ENCODE assay signal across 11 cellular contexts in genomic region chr5:143564417-143564816, GRCh38.
A peak's percentile ranks its signal among the peaks of the same experiment; 100 is the strongest.
DNase-seq lines count a peak whose midpoint lies in the region; ATAC-seq, FAIRE-seq and TF ChIP-seq lines count a peak whose summit lies in the region.
"Had no signal": no experiment of that assay in that cellular context is flagged by ENCODE, and none has a peak within 500 bp of the region (broad histone marks: within the 10 kb centered on the region; RNA-seq: fewer than 3 reads in every experiment).

No MANE protein-coding gene starts in this region.

- H3K9ac ChIP-seq in Karpas-422 (ENCODE audit: low read length) = peak overlapping the region; percentile 41; the same call in 1 of the 2 replicates
- H3K9ac ChIP-seq: KMS-11 had no signal

- no peak for TF ChIP-seq CTCF in GM10266 (IDR thresholded peaks at IDR 0.05; ENCODE audit: control insufficient read depth, insufficient read depth, low read depth, missing control alignments)
- no peak for TF ChIP-seq CTCF in D721Med (IDR thresholded peaks at IDR 0.05; ENCODE audit: insufficient read depth, missing control alignments)

- no peaks in the 10 kb centered on the region for H4K20me1 ChIP-seq in Karpas-422 (ENCODE audit: insufficient read depth, low read depth, low read length)

- no peaks in the 10 kb centered on the region for H3K27me3 ChIP-seq in Karpas-422 (ENCODE audit: low read length)

- no peak for FAIRE-seq in D721Med (lab: Jason Lieb, UNC)
- FAIRE-seq: endothelial cell of umbilical vein had no signal

- no peaks in the 10 kb centered on the region for H3K36me3 ChIP-seq in Karpas-422 (ENCODE audit: insufficient read depth, low read length)

- no peaks in the 10 kb centered on the region for H3K9me3 ChIP-seq in Karpas-422 (ENCODE audit: low read length)

- peak overlapping the region; percentile 95 for H3K27ac ChIP-seq in Karpas-422 (ENCODE audit: low read length)
- H3K27ac ChIP-seq: KMS-11 had no signal

- H3K4me3 ChIP-seq in Karpas-422 (ENCODE audit: low read length) = peak overlapping the region; percentile 31

- peak overlapping the region; percentile 67 for H3K4me2 ChIP-seq in Karpas-422 (ENCODE audit: low read depth, low read length, poor library complexity, severe bottlenecking)
- H3K4me2 ChIP-seq: KMS-11 had no signal

- H3K9me2 ChIP-seq in Karpas-422 (replicated peaks; ENCODE audit: insufficient read depth, low read length) = no peaks in the 10 kb centered on the region

- peak; percentile 50 for DNase-seq in GM10266 (ENCODE audit: extremely low spot score)
- peak; percentile 95 for DNase-seq in Karpas-422
- no peak for DNase-seq in left lobe of liver (ENCODE audit: low spot score)
- DNase-seq in D721Med (ENCODE audit: insufficient read length, low spot score) = no peak
- DNase-seq in iPS-NIHi11 (ENCODE audit: low spot score) = no peak
- DNase-seq in DMS53 treated with DMSO at 0.1 percent for 48 hours (lab: John Stamatoyannopoulos, UW; ENCODE audit: unreplicated experiment) = no peak
- DNase-seq: activated CD4-positive, CD25-positive, alpha-beta regulatory T cell had no signal

- no peaks in the 10 kb centered on the region for H3K79me2 ChIP-seq in Karpas-422 (ENCODE audit: low read length)

- ATAC-seq in GM19351 (IDR thresholded peaks at IDR 0.05; ENCODE audit: unreplicated experiment) (peak; percentile 99), HG02870 (IDR thresholded peaks at IDR 0.05; ENCODE audit: unreplicated experiment) (peak; percentile 99), left lobe of liver (no peak)

- H2AFZ ChIP-seq in Karpas-422 (ENCODE audit: low read length) = no peak overlapping the region

- H3K4me1 ChIP-seq in Karpas-422 (ENCODE audit: low read length) = peaks cover 63% of the 10 kb centered on the region

Comparison
In these comparisons a context has a peak if more than half of its experiments do, and no peak if none do; other contexts are left out.
1. DNase-seq: peak in GM10266 (single experiment) and Karpas-422 (single experiment); none in left lobe of liver (single experiment), D721Med (single experiment), iPS-NIHi11 (single experiment) and DMS53 treated with DMSO at 0.1 percent for 48 hours (single experiment).